In genomic region chr1:207030522-207031009, GRCh38 we compare ENCODE assay signal across 20 cellular contexts. TPM values are rescaled to one million over a fixed set of nuclear protein-coding genes. Genes with fewer than 3 reads are reported as not detected.
DNase-seq lines count a peak whose midpoint lies in the region; TF ChIP-seq lines count a peak whose summit lies in the region.
"Had no signal": no experiment of that assay in that cellular context is flagged by ENCODE, and none has a peak within 500 bp of the region (broad histone marks: within the 10 kb centered on the region; RNA-seq: fewer than 3 reads in every experiment).

No MANE protein-coding gene starts in this region.

- H3K27me3 Mint-ChIP-seq in type B pancreatic cell (peaks cover 27% of the 10 kb centered on the region), immature natural killer cell (ENCODE audit: low read depth in 3 of 3) (peaks cover 8 to 27% (median 11%) of the 10 kb centered on the region in 3 donors), osteocyte (ENCODE audit: unreplicated experiment) (peaks cover 61% of the 10 kb centered on the region)

- peak overlapping the region; percentile 95 for H3K4me3 Mint-ChIP-seq in type B pancreatic cell
- H3K4me3 Mint-ChIP-seq in immature natural killer cell = no peak overlapping the region
- no peak overlapping the region for H3K4me3 Mint-ChIP-seq in osteocyte (ENCODE audit: unreplicated experiment)
- H3K4me3 Mint-ChIP-seq: T-helper 17 cell had no signal

- no peak overlapping the region for H3K18ac ChIP-seq in mesenchymal stem cell (ENCODE audit: low read depth in 1 of 2, low read length in 2 of 2)

- no peaks in the 10 kb centered on the region for H4K20me1 ChIP-seq in OCI-LY3 (ENCODE audit: insufficient read depth, low read length)

- TF ChIP-seq CTCF in OCI-LY3 (IDR thresholded peaks at IDR 0.05; ENCODE audit: low read depth, low read length) = no peak
- TF ChIP-seq CTCF in type B pancreatic cell (conservative IDR thresholded peaks at IDR 0.05) = no peak
- no peak for TF ChIP-seq CTCF in osteocyte (IDR thresholded peaks at IDR 0.05)

- H3K4me3 ChIP-seq in OCI-LY3 (ENCODE audit: low read length) = no peak overlapping the region
- peak overlapping the region; percentile 62 to 77 for H3K4me3 ChIP-seq in duodenal mucosa (ENCODE audit: low read depth in 1 of 2, low read length in 2 of 2)
- H3K4me3 ChIP-seq in mesenchymal stem cell (ENCODE audit: insufficient read depth in 1 of 2, low read depth in 1 of 2, low read length in 2 of 2) = no peak overlapping the region
- H3K4me3 ChIP-seq: adrenal gland, tibial artery had no signal

- H3K79me2 ChIP-seq in OCI-LY3 (ENCODE audit: low read length) = no peaks in the 10 kb centered on the region

- DNase-seq in mesenchymal stem cell (no peak), type B pancreatic cell (ENCODE audit: extremely low spot score, unreplicated experiment) (no peak), immature natural killer cell (no peak), NCI-H510A (lab: John Stamatoyannopoulos, UW) (no peak), osteocyte (ENCODE audit: extremely low spot score, unreplicated experiment) (no peak), SKM-1 treated with dmso at 0.1 percent for 144 hours (lab: John Stamatoyannopoulos, UW; ENCODE audit: unreplicated experiment) (no peak)
- DNase-seq: activated CD4-positive, CD25-positive, alpha-beta regulatory T cell; activated CD8-positive, alpha-beta memory T cell treated with anti-CD3 and anti-CD28 coated beads for 24 hours; adrenal gland; DMS 273 treated with DMSO at 0.1 percent for 48 hours; head of caudate nucleus; NCI-H2171; T-helper 17 cell; tibial artery had no signal

- no peak overlapping the region for H2BK12ac ChIP-seq in mesenchymal stem cell (ENCODE audit: low read length in 2 of 2)

- peak overlapping the region; percentile 31; the same call in 1 of the 2 replicates for H3K4me2 ChIP-seq in OCI-LY3 (ENCODE audit: low read length)
- H3K4me2 ChIP-seq in mesenchymal stem cell (ENCODE audit: low read length, poor library complexity, severe bottlenecking) = no peak overlapping the region

- no peak overlapping the region for H2BK120ac ChIP-seq in mesenchymal stem cell (ENCODE audit: low read depth, low read length)

- H3K4me1 Mint-ChIP-seq in type B pancreatic cell (ENCODE audit: unreplicated experiment) (peaks cover 27% of the 10 kb centered on the region), immature natural killer cell (no peaks in the 10 kb centered on the region), osteocyte (ENCODE audit: unreplicated experiment) (peaks cover 9% of the 10 kb centered on the region)

- H3K27ac ChIP-seq in OCI-LY3 (ENCODE audit: low read length) (no peak overlapping the region), duodenal mucosa (ENCODE audit: low read depth, low read length) (peak overlapping the region; percentile 90), mesenchymal stem cell (ENCODE audit: low read length, poor library complexity, severe bottlenecking) (no peak overlapping the region)
- H3K27ac ChIP-seq: adrenal gland, tibial artery had no signal

- H3K9me3 Mint-ChIP-seq in type B pancreatic cell (no peaks in the 10 kb centered on the region), immature natural killer cell (no peaks in the 10 kb centered on the region), osteocyte (ENCODE audit: unreplicated experiment) (no peaks in the 10 kb centered on the region)

- peak overlapping the region; percentile 30 for H2AK5ac ChIP-seq in mesenchymal stem cell (ENCODE audit: low read length, severe bottlenecking)

- no peaks in the 10 kb centered on the region for H3K36me3 ChIP-seq in OCI-LY3 (replicated peaks; ENCODE audit: low read depth, low read length)
- H3K36me3 ChIP-seq in duodenal mucosa (ENCODE audit: control insufficient read depth in 1 of 2, insufficient read depth in 2 of 2, low read length in 2 of 2) = peaks cover 0 to 4% of the 10 kb centered on the region in 2 donors
- no peaks in the 10 kb centered on the region for H3K36me3 ChIP-seq in mesenchymal stem cell (ENCODE audit: control insufficient read depth in 1 of 2, insufficient read depth in 2 of 2, low read depth in 1 of 2, low read length in 2 of 2)
- H3K36me3 ChIP-seq: adrenal gland, tibial artery had no signal

- H2BK15ac ChIP-seq in mesenchymal stem cell (ENCODE audit: low read depth, poor library complexity, severe bottlenecking) = no peak overlapping the region

- WGBS in mesenchymal stem cell = 80% methylated on average over 3 of the region's 5 CpGs

- H3K9me3 ChIP-seq in OCI-LY3 (ENCODE audit: insufficient read depth, low read length) (no peaks in the 10 kb centered on the region), duodenal mucosa (ENCODE audit: control insufficient read depth in 1 of 2, low read length in 2 of 2) (no peaks in the 10 kb centered on the region), mesenchymal stem cell (ENCODE audit: control insufficient read depth, low read length) (no peaks in the 10 kb centered on the region)
- H3K9me3 ChIP-seq: adrenal gland, tibial artery had no signal

- H3K14ac ChIP-seq in mesenchymal stem cell (ENCODE audit: low read length in 2 of 2) = no peak overlapping the region

- peak overlapping the region; percentile 100 for H3K27ac Mint-ChIP-seq in type B pancreatic cell
- no peak overlapping the region for H3K27ac Mint-ChIP-seq in immature natural killer cell
- no peak overlapping the region for H3K27ac Mint-ChIP-seq in osteocyte (ENCODE audit: unreplicated experiment)
- H3K27ac Mint-ChIP-seq: T-helper 17 cell had no signal

- H2AFZ ChIP-seq in OCI-LY3 (ENCODE audit: low read depth, low read length) (no peak overlapping the region), mesenchymal stem cell (ENCODE audit: low read depth, low read length) (no peak overlapping the region)

- H4K8ac ChIP-seq in mesenchymal stem cell (ENCODE audit: low read length) = no peak overlapping the region

- H3K9ac ChIP-seq in OCI-LY3 (ENCODE audit: low read length) = no peak overlapping the region
- peak overlapping the region; percentile 38 to 78 for H3K9ac ChIP-seq in duodenal mucosa (ENCODE audit: low read depth in 1 of 2, low read length in 2 of 2)
- no peak overlapping the region for H3K9ac ChIP-seq in mesenchymal stem cell (ENCODE audit: low read length)

- H4K91ac ChIP-seq in mesenchymal stem cell (ENCODE audit: low read length) = no peak overlapping the region

- H3K4ac ChIP-seq in mesenchymal stem cell (ENCODE audit: low read depth in 1 of 2, low read length in 2 of 2) = no peak overlapping the region

- H2BK5ac ChIP-seq in mesenchymal stem cell (ENCODE audit: low read depth, low read length, poor library complexity, severe bottlenecking) = no peak overlapping the region

- peaks cover 7% of the 10 kb centered on the region; the same call in 1 of the 2 replicates for H3K4me1 ChIP-seq in OCI-LY3 (ENCODE audit: low read length)
- H3K4me1 ChIP-seq in duodenal mucosa (ENCODE audit: control insufficient read depth in 1 of 2, insufficient read depth in 2 of 2, low read length in 2 of 2) = peaks cover 30 to 52% of the 10 kb centered on the region in 2 donors
- H3K4me1 ChIP-seq in mesenchymal stem cell (ENCODE audit: control insufficient read depth, insufficient read depth, low read depth, low read length) = peaks cover 15% of the 10 kb centered on the region

- no peaks in the 10 kb centered on the region for H3K79me1 ChIP-seq in mesenchymal stem cell (replicated peaks; ENCODE audit: low read length, poor library complexity, severe bottlenecking)

- no peak overlapping the region for H3K23ac ChIP-seq in mesenchymal stem cell (ENCODE audit: low read length in 2 of 2)

- H3K27me3 ChIP-seq in OCI-LY3 (ENCODE audit: low read depth, low read length) (peaks cover 76% of the 10 kb centered on the region), duodenal mucosa (ENCODE audit: control insufficient read depth in 1 of 2, insufficient read depth in 2 of 2, low read length in 2 of 2) (peaks cover 0 to 3% of the 10 kb centered on the region in 2 donors), mesenchymal stem cell (ENCODE audit: control insufficient read depth in 1 of 2, insufficient read depth in 1 of 2, low read length in 2 of 2) (peaks cover 0 to 8% of the 10 kb centered on the region in 2 experiments)
- H3K27me3 ChIP-seq: adrenal gland had no signal

- H3K36me3 Mint-ChIP-seq in type B pancreatic cell = peaks cover 10% of the 10 kb centered on the region
- no peaks in the 10 kb centered on the region for H3K36me3 Mint-ChIP-seq in immature natural killer cell
- no peaks in the 10 kb centered on the region for H3K36me3 Mint-ChIP-seq in osteocyte (ENCODE audit: unreplicated experiment)

RNA-seq across cellular contexts. Expression of gene C1orf116, which starts 2.0 kb away (rescaled TPM):
- 0.01 TPM for polyA plus RNA-seq in mesenchymal stem cell (2013, experiment 1 of 2)
- polyA plus RNA-seq in mesenchymal stem cell (2013, experiment 2 of 2) = 0.01 TPM
- 50.4 and 108 TPM in 2 replicates for total RNA-seq in type B pancreatic cell (ENCODE audit: low replicate concordance)
- under 1 TPM in 1 of 3 donors, not detected in 2; 0.31 TPM for polyA plus RNA-seq in immature natural killer cell
- not detected in 2 replicates for total RNA-seq in osteocyte
- polyA plus RNA-seq: BJ, endothelial cell of umbilical vein had no signal

RNA-seq across cellular contexts. Expression of gene YOD1, which starts 20.4 kb away (rescaled TPM):
- polyA plus RNA-seq in mesenchymal stem cell (2013, experiment 1 of 2) = 2.7 TPM
- 2.7 TPM for polyA plus RNA-seq in mesenchymal stem cell (2013, experiment 2 of 2)
- total RNA-seq in type B pancreatic cell (ENCODE audit: low replicate concordance) (12.3 and 15.0 TPM in 2 replicates), osteocyte (4.6 and 4.8 TPM in 2 replicates)
- polyA plus RNA-seq in immature natural killer cell = 1 to 10 TPM in 1 of 3 donors, under 1 TPM in 1, not detected in 1; 0.49 to 1.5 TPM

RNA-seq across cellular contexts. Expression of gene PFKFB2, which starts 22.5 kb away (rescaled TPM):
- 3.6 TPM for polyA plus RNA-seq in mesenchymal stem cell (2013, experiment 1 of 2)
- 3.4 TPM for polyA plus RNA-seq in mesenchymal stem cell (2013, experiment 2 of 2)
- total RNA-seq in type B pancreatic cell (ENCODE audit: low replicate concordance) = 18.7 and 31.4 TPM in 2 replicates
- 1 to 10 TPM in 2 of 3 donors, under 1 TPM in 1; 0.94 to 1.8 (median 1.4) TPM for polyA plus RNA-seq in immature natural killer cell
- total RNA-seq in osteocyte = 15.8 TPM in 2 replicates

RNA-seq across cellular contexts. Expression of gene C4BPB, which starts 58.1 kb away (rescaled TPM):
- not detected for polyA plus RNA-seq in mesenchymal stem cell (2013, experiment 1 of 2)
- not detected for polyA plus RNA-seq in mesenchymal stem cell (2013, experiment 2 of 2)
- total RNA-seq in type B pancreatic cell (ENCODE audit: low replicate concordance) (0.36 and 4.4 TPM in 2 replicates), osteocyte (not detected in 2 replicates)
- polyA plus RNA-seq in immature natural killer cell = under 1 TPM in 1 of 3 donors, not detected in 2; 0.24 TPM
- total RNA-seq: cerebellum, endothelial cell of umbilical vein, Right ventricle myocardium inferior had no signal
- polyA plus RNA-seq: BJ, endothelial cell of umbilical vein had no signal

Comparison
In these comparisons a context has a peak if more than half of its experiments do, and no peak if none do; other contexts are left out.
1. H3K4me3 ChIP-seq: peak in duodenal mucosa (2 of 2); none in OCI-LY3 (single experiment) and mesenchymal stem cell (0 of 2).
2. H3K9ac ChIP-seq: peak in duodenal mucosa (2 of 2); none in OCI-LY3 (single experiment) and mesenchymal stem cell (single experiment).
3. RNA of gene C1orf116, which starts 2.0 kb away (total RNA-seq): 50.4 to 108 TPM in type B pancreatic cell; not detected in osteocyte; every median in the first group is over 10 times any median in the second.